In the genomic region with DNA sequence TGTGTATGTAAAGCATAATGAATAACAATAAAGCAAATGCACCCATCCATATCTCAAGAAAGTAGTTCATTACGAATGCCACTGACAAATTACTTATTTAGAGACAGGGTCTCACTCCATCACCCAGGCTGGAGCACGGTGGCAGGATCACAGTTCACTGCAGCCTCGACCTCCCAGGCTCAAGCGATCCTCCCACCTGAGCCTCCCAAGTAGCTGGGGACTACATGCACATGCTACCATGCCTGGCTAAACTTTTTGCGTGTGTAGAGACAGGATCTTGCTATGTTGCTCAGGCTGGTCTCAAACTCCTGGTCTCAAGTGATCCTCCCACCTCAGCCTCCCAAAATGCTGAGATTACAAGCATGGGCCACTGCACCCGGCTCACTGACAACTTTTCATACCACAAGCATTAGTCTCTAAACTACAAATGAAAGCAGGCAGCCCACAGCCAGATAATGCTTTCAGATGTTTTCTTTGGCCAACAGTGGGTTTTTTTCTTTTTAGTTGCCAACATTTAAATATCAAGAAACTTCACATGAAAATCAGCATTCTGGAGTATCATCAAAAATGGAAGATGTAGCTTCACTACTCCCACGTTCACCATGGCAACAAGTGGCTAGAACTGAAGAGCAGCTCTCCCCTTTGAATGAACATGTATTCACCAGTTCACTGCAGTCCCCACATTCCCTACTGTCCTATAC, we compare ENCODE assay signal across 14 cellular contexts. TPM values are rescaled to one million over a fixed set of nuclear protein-coding genes. Genes with fewer than 3 reads are reported as not detected.
DNase-seq lines count a peak whose midpoint lies in the region; ATAC-seq and TF ChIP-seq lines count a peak whose summit lies in the region.
"Had no signal": no experiment of that assay in that cellular context is flagged by ENCODE, and none has a peak within 500 bp of the region (broad histone marks: within the 10 kb centered on the region; RNA-seq: fewer than 3 reads in every experiment).

No MANE protein-coding gene starts in this region.

- H3K27ac ChIP-seq in left ventricle myocardium inferior (replicated peaks) (peak overlapping the region; percentile 88), right atrium auricular region (no peak overlapping the region), aorta (ENCODE audit: low read depth in 1 of 2, low read length in 2 of 2) (peak overlapping the region; percentile 13 to 63)

- POLR2A ChIA-PET in GM10248 (lab: Yijun Ruan, JAX) = no interaction called here

- H3K27me3 ChIP-seq in left ventricle myocardium inferior (ENCODE audit: low read depth) (no peaks in the 10 kb centered on the region), right atrium auricular region (no peaks in the 10 kb centered on the region), aorta (ENCODE audit: control insufficient read depth in 1 of 2, insufficient read depth in 2 of 2, low read length in 1 of 2) (no peaks in the 10 kb centered on the region)

- WGBS in aorta, 2 donors = 52 to 60% methylated on average over 7 of the region's 7 CpGs

- H3K9me3 ChIP-seq in left ventricle myocardium inferior (replicated peaks) = no peaks in the 10 kb centered on the region
- H3K9me3 ChIP-seq in right atrium auricular region = no peaks in the 10 kb centered on the region
- H3K9me3 ChIP-seq in aorta (ENCODE audit: control insufficient read depth, low read length) = no peaks in the 10 kb centered on the region

- intact Hi-C loops in left ventricle myocardium inferior (cut with micrococcal nuclease) = no loop called here
- intact Hi-C loops in aorta (cut with DNase I) = no loop called here

- no peaks in the 10 kb centered on the region for H3K36me3 ChIP-seq in left ventricle myocardium inferior
- no peaks in the 10 kb centered on the region for H3K36me3 ChIP-seq in right atrium auricular region
- H3K36me3 ChIP-seq in aorta (ENCODE audit: control insufficient read depth in 1 of 2, insufficient read depth in 2 of 2, low read length in 1 of 2) = no peaks in the 10 kb centered on the region

- ATAC-seq in aorta (ENCODE audit: low FRiP score) (no peak), GM19351 (IDR thresholded peaks at IDR 0.05; ENCODE audit: unreplicated experiment) (no peak)
- ATAC-seq: esophagus mucosa had no signal

- H3K4me3 ChIP-seq in left ventricle myocardium inferior = no peak overlapping the region
- H3K4me3 ChIP-seq in right atrium auricular region = no peak overlapping the region
- no peak overlapping the region for H3K4me3 ChIP-seq in aorta (ENCODE audit: low read length in 2 of 2)

- H3K4me1 ChIP-seq in left ventricle myocardium inferior (peaks cover 97% of the 10 kb centered on the region), right atrium auricular region (peaks cover 0 to 68% of the 10 kb centered on the region in 2 donors), aorta (ENCODE audit: control insufficient read depth in 1 of 2, insufficient read depth in 2 of 2, low read length in 2 of 2) (peaks cover 0 to 4% of the 10 kb centered on the region in 2 donors)

- CTCF ChIA-PET in GM10248 (lab: Yijun Ruan, JAX) = no interaction called here

- no peak for DNase-seq in left ventricle myocardium inferior
- DNase-seq in right atrium auricular region (ENCODE audit: low spot score) = no peak
- peak; percentile 66 for DNase-seq in amniotic stem cell (lab: John Stamatoyannopoulos, UW)
- peak; percentile 79 for DNase-seq in iris pigment epithelial cell (ENCODE audit: low read depth)
- DNase-seq in aorta = no peak
- no peak for DNase-seq in GM10248 (ENCODE audit: extremely low spot score)
- DNase-seq in activated CD4-positive, alpha-beta T cell treated with anti-CD3 and anti-CD28 coated beads for 4 hours = no peak
- DNase-seq: activated CD4-positive, alpha-beta T cell treated with anti-CD3 and anti-CD28 coated beads for 1 hour; DND-41; Karpas-422; NCI-H2029; small intestine had no signal

- TF ChIP-seq CTCF in left ventricle myocardium inferior (IDR thresholded peaks at IDR 0.05; ENCODE audit: borderline replicate concordance) (no peak), right atrium auricular region (IDR thresholded peaks at IDR 0.05) (no peak), GM10248 (IDR thresholded peaks at IDR 0.05; ENCODE audit: control extremely low read depth, extremely low read depth, low read depth, missing control alignments) (no peak)

RNA-seq across cellular contexts. Expression of a gene that starts 7.7 kb away (rescaled TPM):
- total RNA-seq in left ventricle myocardium inferior (53.7 TPM), right atrium auricular region (10 to 100 TPM; 29.9 to 31.6 TPM), aorta (100 to 1,000 TPM in 1 of 2 donors, 10 to 100 TPM in 1; 95.8 to 122 TPM)
- polyA plus RNA-seq in aorta = 10 to 100 TPM; 12.9 to 56.7 TPM

Comparison
In these comparisons a context has a peak if more than half of its experiments do, and no peak if none do; other contexts are left out.
1. H3K27ac ChIP-seq: peak in left ventricle myocardium inferior (single experiment) and aorta (2 of 2); none in right atrium auricular region (0 of 2).
2. DNase-seq: peak in amniotic stem cell (single experiment) and iris pigment epithelial cell (single experiment); none in left ventricle myocardium inferior (single experiment), right atrium auricular region (single experiment), aorta (0 of 2), GM10248 (single experiment) and activated CD4-positive, alpha-beta T cell treated with anti-CD3 and anti-CD28 coated beads for 4 hours (0 of 2).